1 cellular context compared by ENCODE assay signal in genomic region chr10:119079572-119080520, GRCh38.
A peak's percentile ranks its signal among the peaks of the same experiment; 100 is the strongest.
TF ChIP-seq lines count a peak whose summit lies in the region.

No MANE protein-coding gene starts in this region.

TF ChIP-seq in K562, 482 proteins besides CTCF, POLR2A, EP300 and RAD21 (continued from another document and continues in another):
- TF ChIP-seq SP1 (CRISPR knock-in tag; IDR thresholded peaks at IDR 0.05): 0 out of 2 replicates have a peak, but pooled peaks have one; percentile 8
- peak; percentile 10; the same call in 1 of the 2 replicates for TF ChIP-seq VEZF1 (CRISPR knock-in tag; IDR thresholded peaks at IDR 0.05)
- peak; percentile 40 for TF ChIP-seq SAP30 (IDR thresholded peaks at IDR 0.05; ENCODE audit: borderline replicate concordance, insufficient read depth, low read depth, low read length, poor library complexity, severe bottlenecking)
- peak; percentile 50 to 93 (median 85) for TF ChIP-seq YY1 (IDR thresholded peaks at IDR 0.05; ENCODE audit: borderline replicate concordance in 1 of 3, control insufficient read depth in 1 of 3, extremely low read depth in 1 of 3, insufficient read depth in 3 of 3, insufficient read length in 1 of 3, insufficient replicate concordance in 2 of 3, low read depth in 1 of 3, low read length in 2 of 3)
- TF ChIP-seq JUNB (CRISPR knock-in tag; conservative IDR thresholded peaks at IDR 0.05): no peak
- TF ChIP-seq U2AF2 (optimal IDR thresholded peaks at IDR 0.05; ENCODE audit: low read depth, low read length): no peak
- peak; percentile 59 for TF ChIP-seq TAF1 (IDR thresholded peaks at IDR 0.05; ENCODE audit: control insufficient read depth, extremely low read depth, insufficient read depth, low read length, severe bottlenecking)
- TF ChIP-seq ZBTB17 (CRISPR knock-in tag; IDR thresholded peaks at IDR 0.05): no peak
- no peak for TF ChIP-seq MCM3 (IDR thresholded peaks at IDR 0.05)
- no peak for TF ChIP-seq SNAPC5 (CRISPR knock-in tag; IDR thresholded peaks at IDR 0.05)
- peak; percentile 71 for TF ChIP-seq CHD1 (IDR thresholded peaks at IDR 0.05; ENCODE audit: low read length)
- TF ChIP-seq ZBTB7A (IDR thresholded peaks at IDR 0.05; ENCODE audit: borderline replicate concordance, control insufficient read depth, low read depth, low read length): peak; percentile 45; the same call in 1 of the 2 replicates
- TF ChIP-seq NFRKB (IDR thresholded peaks at IDR 0.05; ENCODE audit: low read depth): peak; percentile 62
- TF ChIP-seq TSHZ1 (CRISPR knock-in tag; IDR thresholded peaks at IDR 0.05): no peak
- peak; percentile 73 for TF ChIP-seq POLR2AphosphoS5 (IDR thresholded peaks at IDR 0.05; ENCODE audit: control insufficient read depth, insufficient read depth, low read depth, low read length)
- TF ChIP-seq MXD1 (CRISPR knock-in tag; IDR thresholded peaks at IDR 0.05; ENCODE audit: borderline replicate concordance, poor library complexity, severe bottlenecking): no peak
- no peak for TF ChIP-seq SMAD4 (CRISPR knock-in tag; conservative IDR thresholded peaks at IDR 0.05)
- no peak for TF ChIP-seq CTCFL (IDR thresholded peaks at IDR 0.05; ENCODE audit: borderline replicate concordance, insufficient read depth, low read depth, low read length, poor library complexity, severe bottlenecking)
- TF ChIP-seq TBP (optimal IDR thresholded peaks at IDR 0.05; ENCODE audit: low read depth, low read length): peak; percentile 51
- TF ChIP-seq CHD2 (IDR thresholded peaks at IDR 0.05; ENCODE audit: low read depth, low read length): peak; percentile 77
- TF ChIP-seq GATA2 (CRISPR knock-in tag; IDR thresholded peaks at IDR 0.05): no peak
- no peak for TF ChIP-seq KAT2B (IDR thresholded peaks at IDR 0.05; ENCODE audit: low read depth, low read length)
- 0 out of 2 replicates have a peak, but pooled peaks have one; percentile 27 for TF ChIP-seq HDAC2 (IDR thresholded peaks at IDR 0.05)
- no peak for TF ChIP-seq ZNF75A (CRISPR knock-in tag; IDR thresholded peaks at IDR 0.05)
- TF ChIP-seq TCF3 (CRISPR knock-in tag; IDR thresholded peaks at IDR 0.05): no peak
- TF ChIP-seq HINFP (tag; conservative IDR thresholded peaks at IDR 0.05; ENCODE audit: low read depth): no peak
- no peak for TF ChIP-seq MYNN (IDR thresholded peaks at IDR 0.05)
- TF ChIP-seq MYNN (CRISPR knock-in tag; IDR thresholded peaks at IDR 0.05): no peak
- TF ChIP-seq JUN (IDR thresholded peaks at IDR 0.05; ENCODE audit: borderline replicate concordance, low read depth, low read length): no peak
- peak; percentile 49; the same call in 1 of the 2 replicates for TF ChIP-seq JUN (CRISPR knock-in tag; IDR thresholded peaks at IDR 0.05; ENCODE audit: borderline replicate concordance)
- 0 out of 2 replicates have a peak, but pooled peaks have one; percentile 17 for TF ChIP-seq TFAP4 (CRISPR knock-in tag; IDR thresholded peaks at IDR 0.05; ENCODE audit: borderline replicate concordance)
- no peak for TF ChIP-seq EZH2 (IDR thresholded peaks at IDR 0.05; ENCODE audit: borderline replicate concordance, low read depth, low read length)
- TF ChIP-seq UBTF (IDR thresholded peaks at IDR 0.05; ENCODE audit: borderline replicate concordance in 1 of 2, low read depth in 2 of 2, low read length in 2 of 2): peak; percentile 37 to 59; a peak in 2 of 4 replicates
- peak; percentile 49; the same call in 1 of the 2 replicates for TF ChIP-seq SMARCA4 (IDR thresholded peaks at IDR 0.05)
- TF ChIP-seq CSDE1 (IDR thresholded peaks at IDR 0.05): no peak
- no peak for TF ChIP-seq ZNF274 (IDR thresholded peaks at IDR 0.05; ENCODE audit: borderline replicate concordance, low read depth, low read length)
- peak; percentile 56 to 60; a peak in 2 of 4 replicates for TF ChIP-seq SIN3A (IDR thresholded peaks at IDR 0.05; ENCODE audit: borderline replicate concordance in 2 of 2, control insufficient read depth in 1 of 2, low read depth in 2 of 2, low read length in 2 of 2)
- TF ChIP-seq ARID4B (CRISPR knock-in tag; IDR thresholded peaks at IDR 0.05): peak; percentile 50; the same call in 1 of the 2 replicates
- TF ChIP-seq ETS1 (conservative IDR thresholded peaks at IDR 0.05; ENCODE audit: control insufficient read depth, low read depth, low read length): peak; percentile 58; the same call in 1 of the 2 replicates
- peak; percentile 58 for TF ChIP-seq RBM22 (IDR thresholded peaks at IDR 0.05; ENCODE audit: low read depth, low read length, poor library complexity, severe bottlenecking)
- TF ChIP-seq ARID1B (IDR thresholded peaks at IDR 0.05): peak; percentile 47
- no peak for TF ChIP-seq ZKSCAN1 (IDR thresholded peaks at IDR 0.05; ENCODE audit: low read depth, low read length)
